Comparison of ENCODE assay signal across 8 cellular contexts in genomic region chr17:44733753-44734152, GRCh38. TPM values are rescaled to one million over a fixed set of nuclear protein-coding genes. Genes with fewer than 3 reads are reported as not detected.
DNase-seq lines count a peak whose midpoint lies in the region; ATAC-seq and TF ChIP-seq lines count a peak whose summit lies in the region.
"Had no signal": no experiment of that assay in that cellular context is flagged by ENCODE, and none has a peak within 500 bp of the region (broad histone marks: within the 10 kb centered on the region; RNA-seq: fewer than 3 reads in every experiment).

No MANE protein-coding gene starts in this region.

- H3K27ac Mint-ChIP-seq in nephron progenitor cell: no peak overlapping the region

- DNase-seq in GM10266 (ENCODE audit: extremely low spot score) (no peak), cardiac fibroblast (ENCODE audit: low read depth in 2 of 2) (peak in 1 of 2 donors; percentile 8), nephron progenitor cell (peak; percentile 32), adrenal gland (no peak), SIG-M5 (lab: John Stamatoyannopoulos, UW) (no peak)
- DNase-seq: NCI-H446 treated with DMSO at 0.1 percent for 48 hours had no signal

- H3K27me3 ChIP-seq in adrenal gland: no peaks in the 10 kb centered on the region

- no peaks in the 10 kb centered on the region for H3K9me3 Mint-ChIP-seq in nephron progenitor cell

- no peaks in the 10 kb centered on the region for H3K4me1 ChIP-seq in adrenal gland (replicated peaks in 1 of 2)

- no peak for ATAC-seq in HG03442 (IDR thresholded peaks at IDR 0.05; ENCODE audit: unreplicated experiment)

- WGBS in adrenal gland, 4 donors: 82 to 93% (median 88%) methylated on average over 5 of the region's 5 CpGs

- H3K4me3 Mint-ChIP-seq in nephron progenitor cell: no peak overlapping the region

- no peak overlapping the region for H3K27ac ChIP-seq in adrenal gland

- H3K9me3 ChIP-seq in adrenal gland (replicated peaks in 1 of 3): no peaks in the 10 kb centered on the region

- TF ChIP-seq POLR2A in adrenal gland (IDR thresholded peaks at IDR 0.05): no peak

- no peaks in the 10 kb centered on the region for H3K36me3 ChIP-seq in adrenal gland (replicated peaks in 1 of 2)

- H3K4me1 Mint-ChIP-seq in nephron progenitor cell: no peaks in the 10 kb centered on the region

- intact Hi-C loops in adrenal gland (cut with DNase I): no loop called here

- no peaks in the 10 kb centered on the region for H3K27me3 Mint-ChIP-seq in nephron progenitor cell (ENCODE audit: low read depth, poor library complexity)

- no peak overlapping the region for H3K4me3 ChIP-seq in cardiac fibroblast (replicated peaks in 1 of 2; ENCODE audit: low read depth in 2 of 2, low read length in 2 of 2)
- H3K4me3 ChIP-seq in adrenal gland: no peak overlapping the region

- H3K36me3 Mint-ChIP-seq in nephron progenitor cell (ENCODE audit: low read depth): peaks cover 38% of the 10 kb centered on the region

- TF ChIP-seq CTCF in GM10266 (IDR thresholded peaks at IDR 0.05; ENCODE audit: control insufficient read depth, insufficient read depth, low read depth, missing control alignments) (peak; percentile 27), LNCAP (IDR thresholded peaks at IDR 0.05) (peak; percentile 24; the same call in 1 of the 2 replicates), cardiac fibroblast (IDR thresholded peaks at IDR 0.05; ENCODE audit: low read depth, low read length) (peak; percentile 33), nephron progenitor cell (IDR thresholded peaks at IDR 0.05) (peak; percentile 43), adrenal gland (IDR thresholded peaks at IDR 0.05) (no peak)

RNA-seq across cellular contexts. Expression of gene ADAM11, which starts 25.0 kb away (rescaled TPM):
- total RNA-seq in adrenal gland: under 1 TPM in 6 of 8 donors, not detected in 2; 0.19 to 0.50 (median 0.28) TPM
- under 1 TPM; 0.05 to 0.80 (median 0.57) TPM for polyA plus RNA-seq in adrenal gland

RNA-seq across cellular contexts. Expression of gene DBF4B, which starts 25.3 kb away (rescaled TPM):
- 1 to 10 TPM; 2.1 to 8.1 (median 4.7) TPM for total RNA-seq in adrenal gland
- polyA plus RNA-seq in adrenal gland: 10 to 100 TPM in 1 of 3 donors, 1 to 10 TPM in 2; 1.9 to 10.5 (median 3.7) TPM

RNA-seq across cellular contexts. Expression of gene CCDC43, which starts 44.2 kb away (rescaled TPM):
- 10 to 100 TPM; 12.4 to 25.0 (median 18.2) TPM for total RNA-seq in adrenal gland
- 10 to 100 TPM; 10.6 to 34.6 (median 11.3) TPM for polyA plus RNA-seq in adrenal gland

Comparison
In these comparisons a context has a peak if more than half of its experiments do, and no peak if none do; other contexts are left out.
1. CTCF ChIP-seq: peak in GM10266 (single experiment), LNCAP (single experiment), cardiac fibroblast (single experiment) and nephron progenitor cell (single experiment); none in adrenal gland (0 of 6).